ENCODE assay signal across 8 cellular contexts in genomic region chr6:109526905-109527628, GRCh38. TPM values are rescaled to one million over a fixed set of nuclear protein-coding genes. Genes with fewer than 3 reads are reported as not detected.
DNase-seq lines count a peak whose midpoint lies in the region; ATAC-seq and TF ChIP-seq lines count a peak whose summit lies in the region.

No MANE protein-coding gene starts in this region.

- H3K36me3 Mint-ChIP-seq in Caco-2 (ENCODE audit: insufficient read depth, unreplicated experiment) = no peaks in the 10 kb centered on the region

- in situ Hi-C loops in HAP-1 (cut with MboI; ENCODE audit: low sequenced_read_pairs) = loop anchor here (10.0 kb wide), 2 partner anchors 518 to 868 kb away; no protein-coding TSS in a partner anchor

- H3K27ac Mint-ChIP-seq in Caco-2 (ENCODE audit: unreplicated experiment) = no peak overlapping the region

- H3K27me3 ChIP-seq in Caco-2 (replicated peaks; ENCODE audit: control insufficient read depth, insufficient read depth, low read length) = no peaks in the 10 kb centered on the region
- H3K27me3 ChIP-seq in HAP-1 (ENCODE audit: low read depth) = peaks cover 8% of the 10 kb centered on the region
- H3K27me3 ChIP-seq in WERI-Rb-1 (ENCODE audit: insufficient read depth, low read depth, severe bottlenecking) = no peaks in the 10 kb centered on the region

- H3K27me3 Mint-ChIP-seq in Caco-2 (ENCODE audit: insufficient read depth, unreplicated experiment) = peaks cover 4% of the 10 kb centered on the region

- H3K9me3 Mint-ChIP-seq in Caco-2 (ENCODE audit: unreplicated experiment) = no peaks in the 10 kb centered on the region

- no peak overlapping the region for H3K27ac ChIP-seq in WERI-Rb-1

- H3K36me3 ChIP-seq in Caco-2 (ENCODE audit: control insufficient read depth, insufficient read depth, low read length) (no peaks in the 10 kb centered on the region), HAP-1 (replicated peaks) (no peaks in the 10 kb centered on the region), WERI-Rb-1 (no peaks in the 10 kb centered on the region)

- CTCF ChIA-PET in Caco-2 (lab: Charles Lee) = interaction anchor here (0.6 to 1.0 kb wide), 4 partner anchors 47 to 512 kb away, joined by 3 to 9 read pairs (median 4); partner anchors contain the start of genes AK9 and FIG4

- no peak overlapping the region for H3K4me3 Mint-ChIP-seq in Caco-2 (ENCODE audit: unreplicated experiment)

- no peak for ATAC-seq in HG03025 (IDR thresholded peaks at IDR 0.05; ENCODE audit: low FRiP score, unreplicated experiment)

- H3K9me3 ChIP-seq in Caco-2 = peaks cover 9% of the 10 kb centered on the region
- no peaks in the 10 kb centered on the region; the same call in 1 of the 2 replicates for H3K9me3 ChIP-seq in HAP-1
- H3K9me3 ChIP-seq in WERI-Rb-1 (ENCODE audit: severe bottlenecking) = no peaks in the 10 kb centered on the region

- no peaks in the 10 kb centered on the region for H3K4me1 Mint-ChIP-seq in Caco-2 (ENCODE audit: low read depth, unreplicated experiment)

- intact Hi-C loops in Caco-2 (cut with micrococcal nuclease; ENCODE audit: unreplicated experiment) = loop anchor here (1.0 kb wide), 4 partner anchors 164 to 863 kb away; partner anchors contain the start of genes AK9 and FIG4

- POLR2A ChIA-PET in Caco-2 (lab: Charles Lee) = no interaction called here

- DNase-seq in Caco-2 (peak; percentile 53 to 67), HAP-1 (ENCODE audit: low spot score in 2 of 2) (peak; percentile 72), NCI-H2171 (lab: John Stamatoyannopoulos, UW) (peak; percentile 47), WERI-Rb-1 (peak; percentile 69), cerebellar cortex (ENCODE audit: low spot score) (peak; percentile 73), left kidney (ENCODE audit: low read depth, low spot score) (peak; percentile 88)
- peak; percentile 6 to 47 (median 10) for DNase-seq in stimulated activated CD4-positive, alpha-beta T cell treated with anti-CD3 and anti-CD28 coated beads, TNF-alpha, amount 100 ng/mL, for 48 hours (ENCODE audit: low read depth in 3 of 3)

- H3K4me3 ChIP-seq in Caco-2 (ENCODE audit: low read depth, low read length) (no peak overlapping the region), HAP-1 (no peak overlapping the region), WERI-Rb-1 (ENCODE audit: low read depth, low read length) (no peak overlapping the region)

- peak; percentile 56 to 65 for TF ChIP-seq CTCF in Caco-2 (IDR thresholded peaks at IDR 0.05; ENCODE audit: insufficient read depth in 1 of 2, low read depth in 1 of 2, low read length in 1 of 2, severe bottlenecking in 1 of 2, unreplicated experiment in 1 of 2)
- TF ChIP-seq CTCF in WERI-Rb-1 (IDR thresholded peaks at IDR 0.05; ENCODE audit: low read depth, low read length) = peak; percentile 58

- H3K4me1 ChIP-seq in Caco-2 = no peaks in the 10 kb centered on the region
- no peaks in the 10 kb centered on the region for H3K4me1 ChIP-seq in HAP-1

- no TSS peak for BruUV-seq in Caco-2 (replicated peaks; lab: Mats Ljungman, UMichigan)

RNA-seq across cellular contexts. Expression of gene ZBTB24, which starts 44.0 kb away (rescaled TPM):
- 9.2 and 10.3 TPM in 2 replicates for total RNA-seq in Caco-2 (2022)

Comparison
In these comparisons a context has a peak if more than half of its experiments do, and no peak if none do; other contexts are left out.
1. DNase-seq: peak in every context shown above with its lines; median percentile 88 in left kidney; 73 in cerebellar cortex; 72 in HAP-1; 69 in WERI-Rb-1; 60 in Caco-2; 47 in NCI-H2171; 10 in stimulated activated CD4-positive, alpha-beta T cell treated with anti-CD3 and anti-CD28 coated beads, TNF-alpha, amount 100 ng/mL, for 48 hours.